ENCODE assay signal across 32 cellular contexts in genomic region chr22:22403306-22403705, GRCh38.
"Had no signal": no experiment of that assay in that cellular context is flagged by ENCODE, and none has a peak within 500 bp of the region (broad histone marks: within the 10 kb centered on the region; RNA-seq: fewer than 3 reads in every experiment).

No MANE protein-coding gene starts in this region.

- H3K4me3 Mint-ChIP-seq: activated CD4-positive, alpha-beta memory T cell treated with anti-CD3 and anti-CD28 coated beads for 36 hours; activated CD4-positive, alpha-beta T cell treated with anti-CD3 and anti-CD28 coated beads for 36 hours; activated CD4-positive, alpha-beta T cell treated with anti-CD3 and anti-CD28 coated beads, Interleukin-2, amount 10 ng/mL, durations not matched to agents 24 days and 14 days; activated CD8-positive, alpha-beta memory T cell treated with anti-CD3 and anti-CD28 coated beads, Interleukin-2, amount 10 ng/mL, durations not matched to agents 7 days and 5 days; activated CD8-positive, alpha-beta T cell treated with anti-CD3 and anti-CD28 coated beads, Interleukin-2, amount 10 ng/mL, durations not matched to agents 7 days and 5 days; activated naive CD4-positive, alpha-beta T cell treated with anti-CD3 and anti-CD28 coated beads for 36 hours; activated naive CD4-positive, alpha-beta T cell treated with anti-CD3 and anti-CD28 coated beads, Interleukin-2, amount 50 U/mL, for 24 hours; activated naive CD8-positive, alpha-beta T cell treated with anti-CD3 and anti-CD28 coated beads for 36 hours; activated naive CD8-positive, alpha-beta T cell treated with anti-CD3 and anti-CD28 coated beads, Interleukin-2, amount 50 U/mL, for 24 hours; activated T-helper 1 cell treated with anti-CD3 and anti-CD28 coated beads, Interleukin-12 subunit alpha, Interleukin-12 subunit beta, Interleukin-2, Interleukin-4 antibody, amounts not matched to agents 30 ng/mL and 10 ng/mL and 1 ng/mL, durations not matched to agents 14 hours and 24 hours and 36 hours; T-helper 17 cell; T-helper 2 cell treated with Interferon-gamma antibody and Interleukin-4, amounts not matched to agents 5 μg/mL and 100 μg/mL, for 36 hours had no signal

- H3K36me3 ChIP-seq: adrenal gland, cardiac muscle cell, colonic mucosa, gastrocnemius medialis, heart right ventricle had no signal

- H3K27ac Mint-ChIP-seq: activated CD4-positive, alpha-beta memory T cell treated with anti-CD3 and anti-CD28 coated beads for 36 hours; activated CD4-positive, alpha-beta T cell treated with anti-CD3 and anti-CD28 coated beads for 36 hours; activated CD4-positive, alpha-beta T cell treated with anti-CD3 and anti-CD28 coated beads, Interleukin-2, amount 10 ng/mL, durations not matched to agents 24 days and 14 days; activated CD8-positive, alpha-beta memory T cell treated with anti-CD3 and anti-CD28 coated beads, Interleukin-2, amount 10 ng/mL, durations not matched to agents 7 days and 5 days; activated CD8-positive, alpha-beta T cell treated with anti-CD3 and anti-CD28 coated beads, Interleukin-2, amount 10 ng/mL, durations not matched to agents 7 days and 5 days; activated naive CD4-positive, alpha-beta T cell treated with anti-CD3 and anti-CD28 coated beads for 36 hours; activated naive CD4-positive, alpha-beta T cell treated with anti-CD3 and anti-CD28 coated beads, Interleukin-2, amount 50 U/mL, for 24 hours; activated naive CD8-positive, alpha-beta T cell treated with anti-CD3 and anti-CD28 coated beads for 36 hours; activated naive CD8-positive, alpha-beta T cell treated with anti-CD3 and anti-CD28 coated beads, Interleukin-2, amount 50 U/mL, for 24 hours; activated T-helper 1 cell treated with anti-CD3 and anti-CD28 coated beads, Interleukin-12 subunit alpha, Interleukin-12 subunit beta, Interleukin-2, Interleukin-4 antibody, amounts not matched to agents 30 ng/mL and 10 ng/mL and 1 ng/mL, durations not matched to agents 14 hours and 24 hours and 36 hours; activated T-helper 2 cell treated with anti-CD3 and anti-CD28 coated beads, Interferon-gamma antibody, Interleukin-2, Interleukin-4, amounts not matched to agents 10 μg/mL and 5 μg/mL and 100 μg/mL, durations not matched to agents 14 hours and 24 hours and 36 hours; T-helper 17 cell; T-helper 2 cell treated with Interferon-gamma antibody and Interleukin-4, amounts not matched to agents 5 μg/mL and 100 μg/mL, for 36 hours had no signal

- H3K4me1 ChIP-seq: adrenal gland, body of pancreas, colonic mucosa, foreskin keratinocyte, gastrocnemius medialis, heart right ventricle had no signal

- H3K4me1 Mint-ChIP-seq: activated CD4-positive, alpha-beta T cell treated with anti-CD3 and anti-CD28 coated beads for 36 hours; activated CD4-positive, alpha-beta T cell treated with anti-CD3 and anti-CD28 coated beads, Interleukin-2, amount 10 ng/mL, durations not matched to agents 24 days and 14 days; activated CD8-positive, alpha-beta memory T cell treated with anti-CD3 and anti-CD28 coated beads, Interleukin-2, amount 10 ng/mL, durations not matched to agents 7 days and 5 days; activated naive CD4-positive, alpha-beta T cell treated with anti-CD3 and anti-CD28 coated beads, Interleukin-2, amount 50 U/mL, for 24 hours; activated naive CD8-positive, alpha-beta T cell treated with anti-CD3 and anti-CD28 coated beads for 36 hours; activated naive CD8-positive, alpha-beta T cell treated with anti-CD3 and anti-CD28 coated beads, Interleukin-2, amount 50 U/mL, for 24 hours had no signal

- H3K27me3 ChIP-seq: adrenal gland, body of pancreas, cardiac muscle cell, colonic mucosa, gastrocnemius medialis had no signal

- DNase-seq: activated CD4-positive, alpha-beta memory T cell treated with anti-CD3 and anti-CD28 coated beads for 36 hours; activated CD4-positive, alpha-beta T cell treated with anti-CD3 and anti-CD28 coated beads for 36 hours; activated CD4-positive, alpha-beta T cell treated with anti-CD3 and anti-CD28 coated beads, Interleukin-2, amount 10 ng/mL, durations not matched to agents 24 days and 14 days; activated CD4-positive, CD25-positive, alpha-beta regulatory T cell; activated CD4-positive, CD25-positive, alpha-beta regulatory T cell treated with anti-CD3 and anti-CD28 coated beads, Interleukin-2, amount 50 U/mL, for 72 hours; activated CD8-positive, alpha-beta memory T cell treated with anti-CD3 and anti-CD28 coated beads, Interleukin-2, amount 10 ng/mL, durations not matched to agents 7 days and 5 days; activated CD8-positive, alpha-beta memory T cell treated with anti-CD3 and anti-CD28 coated beads, Interleukin-2, amount 50 U/mL, for 4 hours; activated effector memory CD4-positive, alpha-beta T cell treated with anti-CD3 and anti-CD28 coated beads, Interleukin-2, amount 50 U/mL, for 16 hours; activated naive CD4-positive, alpha-beta T cell treated with anti-CD3 and anti-CD28 coated beads for 36 hours; activated naive CD8-positive, alpha-beta T cell treated with anti-CD3 and anti-CD28 coated beads for 36 hours; activated naive CD8-positive, alpha-beta T cell treated with anti-CD3 and anti-CD28 coated beads, Interleukin-2, amount 50 U/mL, for 24 hours; activated T-cell treated with anti-CD3 and anti-CD28 coated beads, Interleukin-2, amount 50 U/mL, for 1 hour; activated T-cell treated with anti-CD3 and anti-CD28 coated beads, Interleukin-2, amount 50 U/mL, for 48 hours; adrenal gland; amygdala; aorta; body of pancreas; central memory CD4-positive, alpha-beta T cell; cerebellar nuclear complex; colonic mucosa; effector CD8-positive, alpha-beta T cell; foreskin keratinocyte; gastrocnemius medialis; heart right ventricle; T-helper 1 cell; T-helper 17 cell had no signal

- H3K27ac ChIP-seq: adrenal gland, body of pancreas, cardiac muscle cell, colonic mucosa, foreskin keratinocyte, gastrocnemius medialis, heart right ventricle had no signal

- ATAC-seq: activated CD8-positive, alpha-beta memory T cell treated with anti-CD3 and anti-CD28 coated beads, Interleukin-2, amount 10 ng/mL, durations not matched to agents 7 days and 5 days; activated naive CD8-positive, alpha-beta T cell treated with anti-CD3 and anti-CD28 coated beads, Interleukin-2, amount 50 U/mL, for 24 hours; body of pancreas; foreskin keratinocyte; gastrocnemius medialis; heart right ventricle; T-helper 17 cell had no signal

- H3K36me3 Mint-ChIP-seq: activated CD4-positive, alpha-beta memory T cell treated with anti-CD3 and anti-CD28 coated beads for 36 hours; activated CD8-positive, alpha-beta memory T cell treated with anti-CD3 and anti-CD28 coated beads, Interleukin-2, amount 10 ng/mL, durations not matched to agents 7 days and 5 days; activated naive CD4-positive, alpha-beta T cell treated with anti-CD3 and anti-CD28 coated beads, Interleukin-2, amount 50 U/mL, for 24 hours; activated naive CD8-positive, alpha-beta T cell treated with anti-CD3 and anti-CD28 coated beads for 36 hours had no signal

- H3K9me3 Mint-ChIP-seq: activated CD4-positive, alpha-beta memory T cell treated with anti-CD3 and anti-CD28 coated beads for 36 hours; activated CD4-positive, alpha-beta T cell treated with anti-CD3 and anti-CD28 coated beads, Interleukin-2, amount 10 ng/mL, durations not matched to agents 24 days and 14 days; activated naive CD4-positive, alpha-beta T cell treated with anti-CD3 and anti-CD28 coated beads for 36 hours; activated naive CD4-positive, alpha-beta T cell treated with anti-CD3 and anti-CD28 coated beads, Interleukin-2, amount 50 U/mL, for 24 hours; activated naive CD8-positive, alpha-beta T cell treated with anti-CD3 and anti-CD28 coated beads for 36 hours; activated naive CD8-positive, alpha-beta T cell treated with anti-CD3 and anti-CD28 coated beads, Interleukin-2, amount 50 U/mL, for 24 hours; activated T-helper 1 cell treated with anti-CD3 and anti-CD28 coated beads, Interleukin-12 subunit alpha, Interleukin-12 subunit beta, Interleukin-2, Interleukin-4 antibody, amounts not matched to agents 30 ng/mL and 10 ng/mL and 1 ng/mL, durations not matched to agents 14 hours and 24 hours and 36 hours; activated T-helper 2 cell treated with anti-CD3 and anti-CD28 coated beads, Interferon-gamma antibody, Interleukin-2, Interleukin-4, amounts not matched to agents 10 μg/mL and 5 μg/mL and 100 μg/mL, durations not matched to agents 14 hours and 24 hours and 36 hours; T-helper 2 cell treated with Interferon-gamma antibody and Interleukin-4, amounts not matched to agents 5 μg/mL and 100 μg/mL, for 36 hours had no signal

- H3K9me3 ChIP-seq: adrenal gland, body of pancreas, colonic mucosa, gastrocnemius medialis, heart right ventricle had no signal

- H3K4me3 ChIP-seq: adrenal gland, body of pancreas, cardiac muscle cell, colonic mucosa, gastrocnemius medialis, heart right ventricle had no signal
